In the genomic region with DNA sequence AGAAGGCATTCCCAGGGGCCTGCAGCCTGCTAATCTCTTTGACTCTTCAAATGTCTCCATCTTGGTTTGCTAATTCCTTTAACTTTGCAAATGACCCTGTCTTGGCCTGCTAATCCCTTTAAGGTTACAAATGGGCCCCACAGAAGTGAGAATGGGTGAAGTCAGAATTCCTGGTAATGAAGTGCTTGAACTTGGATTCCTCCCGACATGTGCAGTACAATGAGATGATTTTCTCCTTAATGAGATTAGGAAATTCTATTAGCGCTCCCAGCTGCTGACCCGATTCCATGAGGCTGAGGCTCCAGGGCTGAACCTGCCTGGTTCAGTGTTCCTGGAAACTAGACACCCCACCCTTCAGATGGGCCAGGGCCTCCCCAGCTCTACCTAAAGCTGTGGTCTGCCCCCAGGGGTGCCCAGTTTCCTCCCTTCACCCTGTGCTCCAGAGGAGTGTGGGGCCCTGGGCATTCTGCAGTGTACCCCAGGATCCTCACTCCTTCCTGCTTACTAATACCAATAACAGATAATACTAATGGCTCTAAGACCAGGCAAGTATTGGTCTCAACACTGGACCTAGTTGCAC, we compare ENCODE assay signal across 23 cellular contexts. TPM values are rescaled to one million over a fixed set of nuclear protein-coding genes. Genes with fewer than 3 reads are reported as not detected.
"Had no signal": no experiment of that assay in that cellular context is flagged by ENCODE, and none has a peak within 500 bp of the region (broad histone marks: within the 10 kb centered on the region; RNA-seq: fewer than 3 reads in every experiment).

No MANE protein-coding gene starts in this region.

- H3K4me1 Mint-ChIP-seq: activated B cell treated with CpG ODN at 0.5 μM for 24 hours; activated CD4-positive, alpha-beta memory T cell treated with anti-CD3 and anti-CD28 coated beads, Interleukin-2, amount 10 ng/mL, durations not matched to agents 7 days and 5 days; activated naive CD4-positive, alpha-beta T cell treated with anti-CD3 and anti-CD28 coated beads, Interleukin-2, amount 10 ng/mL, durations not matched to agents 7 days and 5 days; activated naive CD8-positive, alpha-beta T cell treated with anti-CD3 and anti-CD28 coated beads, Interleukin-2, amount 50 U/mL, for 24 hours; brain; memory B cell; naive B cell; T-cell had no signal

- H3K27ac Mint-ChIP-seq: activated B cell treated with CpG ODN at 0.5 μM for 24 hours; activated CD4-positive, alpha-beta memory T cell treated with anti-CD3 and anti-CD28 coated beads, Interleukin-2, amount 10 ng/mL, durations not matched to agents 7 days and 5 days; activated naive CD4-positive, alpha-beta T cell treated with anti-CD3 and anti-CD28 coated beads, Interleukin-2, amount 10 ng/mL, durations not matched to agents 7 days and 5 days; activated naive CD8-positive, alpha-beta T cell treated with anti-CD3 and anti-CD28 coated beads, Interleukin-2, amount 50 U/mL, for 24 hours; activated T-cell treated with anti-CD3 and anti-CD28 coated beads, Interleukin-2, amount 50 U/mL, for 24 hours; activated T-helper 2 cell treated with anti-CD3 and anti-CD28 coated beads, Interferon-gamma antibody, Interleukin-2, Interleukin-4, amounts not matched to agents 10 μg/mL and 5 μg/mL and 100 μg/mL, durations not matched to agents 14 hours and 24 hours and 36 hours; brain; memory B cell; T-cell had no signal

- H3K27ac ChIP-seq: colonic mucosa, ovary, tibial artery had no signal

- H3K9me3 Mint-ChIP-seq: activated B cell treated with CpG ODN at 0.5 μM for 24 hours; activated CD4-positive, alpha-beta memory T cell treated with anti-CD3 and anti-CD28 coated beads, Interleukin-2, amount 10 ng/mL, durations not matched to agents 7 days and 5 days; activated naive CD4-positive, alpha-beta T cell treated with anti-CD3 and anti-CD28 coated beads, Interleukin-2, amount 10 ng/mL, durations not matched to agents 7 days and 5 days; activated naive CD8-positive, alpha-beta T cell treated with anti-CD3 and anti-CD28 coated beads, Interleukin-2, amount 50 U/mL, for 24 hours; activated T-cell treated with anti-CD3 and anti-CD28 coated beads, Interleukin-2, amount 50 U/mL, for 24 hours; activated T-helper 2 cell treated with anti-CD3 and anti-CD28 coated beads, Interferon-gamma antibody, Interleukin-2, Interleukin-4, amounts not matched to agents 10 μg/mL and 5 μg/mL and 100 μg/mL, durations not matched to agents 14 hours and 24 hours and 36 hours had no signal

- H3K36me3 Mint-ChIP-seq: activated naive CD4-positive, alpha-beta T cell treated with anti-CD3 and anti-CD28 coated beads, Interleukin-2, amount 10 ng/mL, durations not matched to agents 7 days and 5 days; brain; memory B cell; naive B cell; T-cell had no signal

- H3K9me3 ChIP-seq: colonic mucosa, mucosa of descending colon, ovary, tibial artery had no signal

- H3K27me3 ChIP-seq: colonic mucosa, ovary, tibial artery had no signal

- DNase-seq: activated B cell treated with CpG ODN at 0.5 μM for 24 hours; activated CD4-positive, alpha-beta memory T cell treated with anti-CD3 and anti-CD28 coated beads, Interleukin-2, amount 10 ng/mL, durations not matched to agents 7 days and 5 days; activated CD4-positive, alpha-beta T cell treated with anti-CD3 and anti-CD28 coated beads for 48 hours; activated naive CD4-positive, alpha-beta T cell treated with anti-CD3 and anti-CD28 coated beads, Interleukin-2, amount 10 ng/mL, durations not matched to agents 7 days and 5 days; activated naive CD8-positive, alpha-beta T cell treated with anti-CD3 and anti-CD28 coated beads, Interleukin-2, amount 50 U/mL, for 24 hours; activated T-cell treated with anti-CD3 and anti-CD28 coated beads, Interleukin-2, amount 50 U/mL, for 24 hours; anterior cingulate cortex; central memory CD4-positive, alpha-beta T cell; colonic mucosa; erythroblast; foreskin melanocyte; left ventricle myocardium superior; mucosa of descending colon; naive B cell; stimulated activated CD4-positive, alpha-beta T cell treated with anti-CD3 and anti-CD28 coated beads, Interleukin-2, amount 100 ng/mL, for 24 hours; stimulated activated naive CD8-positive, alpha-beta T cell treated with anti-CD3 and anti-CD28 coated beads, Interleukin-15, Interleukin-2, amounts not matched to agents 100 U/mL and 50 U/mL, for 24 hours; substantia nigra; T-cell had no signal

- H3K4me3 ChIP-seq: colonic mucosa, mucosa of descending colon, ovary, tibial artery had no signal

- H3K36me3 ChIP-seq: colonic mucosa, ovary, tibial artery had no signal

- H3K4me3 Mint-ChIP-seq: activated B cell treated with CpG ODN at 0.5 μM for 24 hours; activated CD4-positive, alpha-beta memory T cell treated with anti-CD3 and anti-CD28 coated beads, Interleukin-2, amount 10 ng/mL, durations not matched to agents 7 days and 5 days; activated naive CD4-positive, alpha-beta T cell treated with anti-CD3 and anti-CD28 coated beads, Interleukin-2, amount 10 ng/mL, durations not matched to agents 7 days and 5 days; activated naive CD8-positive, alpha-beta T cell treated with anti-CD3 and anti-CD28 coated beads, Interleukin-2, amount 50 U/mL, for 24 hours; activated T-cell treated with anti-CD3 and anti-CD28 coated beads, Interleukin-2, amount 50 U/mL, for 24 hours; brain; memory B cell; T-cell had no signal

- ATAC-seq: activated naive CD8-positive, alpha-beta T cell treated with anti-CD3 and anti-CD28 coated beads, Interleukin-2, amount 50 U/mL, for 24 hours; left ventricle myocardium superior; mucosa of descending colon; stimulated activated naive CD8-positive, alpha-beta T cell treated with anti-CD3 and anti-CD28 coated beads, Interleukin-15, Interleukin-2, amounts not matched to agents 100 U/mL and 50 U/mL, for 24 hours; T-cell had no signal

- H3K4me1 ChIP-seq: colonic mucosa, tibial artery had no signal

RNA-seq across cellular contexts. Expression of a gene that starts 47.4 kb away (rescaled TPM):
- total RNA-seq: activated B cell treated with CpG ODN at 0.5 μM for 24 hours; activated T-helper 2 cell treated with anti-CD3 and anti-CD28 coated beads, Interferon-gamma antibody, Interleukin-2, Interleukin-4, amounts not matched to agents 10 μg/mL and 5 μg/mL and 100 μg/mL, durations not matched to agents 14 hours and 24 hours and 36 hours had no signal
